ENCODE assay signal across 1 cellular context in genomic region chr6:7146079-7146828, GRCh38.
A peak's percentile ranks its signal among the peaks of the same experiment; 100 is the strongest.
TF ChIP-seq lines count a peak whose summit lies in the region.

No MANE protein-coding gene starts in this region.

TF ChIP-seq in K562, 482 proteins besides CTCF, POLR2A, EP300 and RAD21 (continued from another document):
- peak; percentile 51 for TF ChIP-seq VEZF1 (CRISPR knock-in tag; IDR thresholded peaks at IDR 0.05)
- peak; percentile 11; the same call in 1 of the 2 replicates for TF ChIP-seq ZNF23 (CRISPR knock-in tag; IDR thresholded peaks at IDR 0.05)
- peak; percentile 93 for TF ChIP-seq ZNF384 (IDR thresholded peaks at IDR 0.05; ENCODE audit: low read depth, low read length)
- TF ChIP-seq, protein P1, sequence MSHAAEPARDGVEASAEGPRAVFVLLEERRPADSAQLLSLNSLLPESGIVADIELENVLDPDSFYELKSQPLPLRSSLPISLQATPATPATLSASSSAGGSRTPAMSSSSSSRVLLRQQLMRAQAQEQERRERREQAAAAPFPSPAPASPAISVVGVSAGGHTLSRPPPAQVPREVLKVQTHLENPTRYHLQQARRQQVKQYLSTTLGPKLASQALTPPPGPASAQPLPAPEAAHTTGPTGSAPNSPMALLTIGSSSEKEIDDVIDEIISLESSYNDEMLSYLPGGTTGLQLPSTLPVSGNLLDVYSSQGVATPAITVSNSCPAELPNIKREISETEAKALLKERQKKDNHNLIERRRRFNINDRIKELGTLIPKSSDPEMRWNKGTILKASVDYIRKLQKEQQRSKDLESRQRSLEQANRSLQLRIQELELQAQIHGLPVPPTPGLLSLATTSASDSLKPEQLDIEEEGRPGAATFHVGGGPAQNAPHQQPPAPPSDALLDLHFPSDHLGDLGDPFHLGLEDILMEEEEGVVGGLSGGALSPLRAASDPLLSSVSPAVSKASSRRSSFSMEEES (CRISPR knock-in tag; IDR thresholded peaks at IDR 0.05): 0 out of 2 replicates have a peak, but pooled peaks have one; percentile 2
- TF ChIP-seq TAL1 (IDR thresholded peaks at IDR 0.05): no peak
